2 cellular contexts compared by ENCODE assay signal in the genomic region with DNA sequence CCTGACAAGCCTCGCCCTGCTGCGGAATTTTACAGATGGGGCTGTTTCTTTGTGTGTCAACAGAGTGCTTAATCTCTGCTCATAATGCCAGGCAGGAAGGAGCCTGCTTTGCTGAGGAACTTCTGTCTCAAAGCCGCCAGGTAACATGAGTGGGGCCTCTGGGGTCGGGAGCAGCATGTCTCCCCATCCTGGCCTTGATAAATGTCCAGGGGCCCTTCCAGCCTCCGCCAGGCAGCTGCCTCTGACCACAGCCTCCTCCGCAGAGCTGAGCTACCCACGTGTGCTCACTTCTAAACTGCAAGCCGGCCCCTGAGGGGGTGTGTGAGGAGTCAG.
TF ChIP-seq lines count a peak whose summit lies in the region.

No MANE protein-coding gene starts in this region.

TF ChIP-seq in WTC11, 78 proteins besides CTCF, POLR2A, EP300 and RAD21 (continued from another document):
- TF ChIP-seq, protein P1, sequence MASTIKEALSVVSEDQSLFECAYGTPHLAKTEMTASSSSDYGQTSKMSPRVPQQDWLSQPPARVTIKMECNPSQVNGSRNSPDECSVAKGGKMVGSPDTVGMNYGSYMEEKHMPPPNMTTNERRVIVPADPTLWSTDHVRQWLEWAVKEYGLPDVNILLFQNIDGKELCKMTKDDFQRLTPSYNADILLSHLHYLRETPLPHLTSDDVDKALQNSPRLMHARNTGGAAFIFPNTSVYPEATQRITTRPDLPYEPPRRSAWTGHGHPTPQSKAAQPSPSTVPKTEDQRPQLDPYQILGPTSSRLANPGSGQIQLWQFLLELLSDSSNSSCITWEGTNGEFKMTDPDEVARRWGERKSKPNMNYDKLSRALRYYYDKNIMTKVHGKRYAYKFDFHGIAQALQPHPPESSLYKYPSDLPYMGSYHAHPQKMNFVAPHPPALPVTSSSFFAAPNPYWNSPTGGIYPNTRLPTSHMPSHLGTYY (CRISPR knock-in tag; IDR thresholded peaks at IDR 0.05) = no peak
- TF ChIP-seq TEAD4 (CRISPR knock-in tag; IDR thresholded peaks at IDR 0.05) (no peak), ZNF317 (CRISPR knock-in tag; IDR thresholded peaks at IDR 0.05; ENCODE audit: borderline replicate concordance, low read depth) (no peak), CBFB (CRISPR knock-in tag; IDR thresholded peaks at IDR 0.05; ENCODE audit: low read depth) (no peak), ZNF219 (CRISPR knock-in tag; IDR thresholded peaks at IDR 0.05; ENCODE audit: borderline replicate concordance) (no peak), TP53 (CRISPR knock-in tag; IDR thresholded peaks at IDR 0.05) (no peak)
- TF ChIP-seq, protein P2, sequence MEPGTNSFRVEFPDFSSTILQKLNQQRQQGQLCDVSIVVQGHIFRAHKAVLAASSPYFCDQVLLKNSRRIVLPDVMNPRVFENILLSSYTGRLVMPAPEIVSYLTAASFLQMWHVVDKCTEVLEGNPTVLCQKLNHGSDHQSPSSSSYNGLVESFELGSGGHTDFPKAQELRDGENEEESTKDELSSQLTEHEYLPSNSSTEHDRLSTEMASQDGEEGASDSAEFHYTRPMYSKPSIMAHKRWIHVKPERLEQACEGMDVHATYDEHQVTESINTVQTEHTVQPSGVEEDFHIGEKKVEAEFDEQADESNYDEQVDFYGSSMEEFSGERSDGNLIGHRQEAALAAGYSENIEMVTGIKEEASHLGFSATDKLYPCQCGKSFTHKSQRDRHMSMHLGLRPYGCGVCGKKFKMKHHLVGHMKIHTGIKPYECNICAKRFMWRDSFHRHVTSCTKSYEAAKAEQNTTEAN (CRISPR knock-in tag; IDR thresholded peaks at IDR 0.05) = no peak
- TF ChIP-seq, protein P3, sequence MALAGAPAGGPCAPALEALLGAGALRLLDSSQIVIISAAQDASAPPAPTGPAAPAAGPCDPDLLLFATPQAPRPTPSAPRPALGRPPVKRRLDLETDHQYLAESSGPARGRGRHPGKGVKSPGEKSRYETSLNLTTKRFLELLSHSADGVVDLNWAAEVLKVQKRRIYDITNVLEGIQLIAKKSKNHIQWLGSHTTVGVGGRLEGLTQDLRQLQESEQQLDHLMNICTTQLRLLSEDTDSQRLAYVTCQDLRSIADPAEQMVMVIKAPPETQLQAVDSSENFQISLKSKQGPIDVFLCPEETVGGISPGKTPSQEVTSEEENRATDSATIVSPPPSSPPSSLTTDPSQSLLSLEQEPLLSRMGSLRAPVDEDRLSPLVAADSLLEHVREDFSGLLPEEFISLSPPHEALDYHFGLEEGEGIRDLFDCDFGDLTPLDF (CRISPR knock-in tag; IDR thresholded peaks at IDR 0.05) = no peak

TF ChIP-seq in SK-N-SH treated with all-trans-retinoic acid at 6 μM for 48 hours, 23 proteins besides CTCF, POLR2A, EP300 and RAD21 (continued from another document):
- TF ChIP-seq, protein P4, sequence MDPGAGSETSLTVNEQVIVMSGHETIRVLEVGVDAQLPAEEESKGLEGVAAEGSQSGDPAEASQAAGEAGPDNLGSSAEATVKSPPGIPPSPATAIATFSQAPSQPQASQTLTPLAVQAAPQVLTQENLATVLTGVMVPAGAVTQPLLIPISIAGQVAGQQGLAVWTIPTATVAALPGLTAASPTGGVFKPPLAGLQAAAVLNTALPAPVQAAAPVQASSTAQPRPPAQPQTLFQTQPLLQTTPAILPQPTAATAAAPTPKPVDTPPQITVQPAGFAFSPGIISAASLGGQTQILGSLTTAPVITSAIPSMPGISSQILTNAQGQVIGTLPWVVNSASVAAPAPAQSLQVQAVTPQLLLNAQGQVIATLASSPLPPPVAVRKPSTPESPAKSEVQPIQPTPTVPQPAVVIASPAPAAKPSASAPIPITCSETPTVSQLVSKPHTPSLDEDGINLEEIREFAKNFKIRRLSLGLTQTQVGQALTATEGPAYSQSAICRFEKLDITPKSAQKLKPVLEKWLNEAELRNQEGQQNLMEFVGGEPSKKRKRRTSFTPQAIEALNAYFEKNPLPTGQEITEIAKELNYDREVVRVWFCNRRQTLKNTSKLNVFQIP (CRISPR knock-in tag; IDR thresholded peaks at IDR 0.05; ENCODE audit: borderline replicate concordance, low read depth) = no peak
- TF ChIP-seq, protein P5, sequence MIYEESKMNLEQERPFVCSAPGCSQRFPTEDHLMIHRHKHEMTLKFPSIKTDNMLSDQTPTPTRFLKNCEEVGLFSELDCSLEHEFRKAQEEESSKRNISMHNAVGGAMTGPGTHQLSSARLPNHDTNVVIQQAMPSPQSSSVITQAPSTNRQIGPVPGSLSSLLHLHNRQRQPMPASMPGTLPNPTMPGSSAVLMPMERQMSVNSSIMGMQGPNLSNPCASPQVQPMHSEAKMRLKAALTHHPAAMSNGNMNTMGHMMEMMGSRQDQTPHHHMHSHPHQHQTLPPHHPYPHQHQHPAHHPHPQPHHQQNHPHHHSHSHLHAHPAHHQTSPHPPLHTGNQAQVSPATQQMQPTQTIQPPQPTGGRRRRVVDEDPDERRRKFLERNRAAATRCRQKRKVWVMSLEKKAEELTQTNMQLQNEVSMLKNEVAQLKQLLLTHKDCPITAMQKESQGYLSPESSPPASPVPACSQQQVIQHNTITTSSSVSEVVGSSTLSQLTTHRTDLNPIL (CRISPR knock-in tag; IDR thresholded peaks at IDR 0.05; ENCODE audit: low read depth) = no peak
- TF ChIP-seq GLIS3 (CRISPR knock-in tag; IDR thresholded peaks at IDR 0.05) = no peak
- TF ChIP-seq TCF4 (CRISPR knock-in tag; IDR thresholded peaks at IDR 0.05; ENCODE audit: borderline replicate concordance) = no peak
- no peak for TF ChIP-seq ZFP3 (CRISPR knock-in tag; IDR thresholded peaks at IDR 0.05)
- TF ChIP-seq ZNF70 (CRISPR knock-in tag; IDR thresholded peaks at IDR 0.05) = no peak
- no peak for TF ChIP-seq ARNTL (CRISPR knock-in tag; IDR thresholded peaks at IDR 0.05; ENCODE audit: borderline replicate concordance, low read depth)
- TF ChIP-seq, protein P6, sequence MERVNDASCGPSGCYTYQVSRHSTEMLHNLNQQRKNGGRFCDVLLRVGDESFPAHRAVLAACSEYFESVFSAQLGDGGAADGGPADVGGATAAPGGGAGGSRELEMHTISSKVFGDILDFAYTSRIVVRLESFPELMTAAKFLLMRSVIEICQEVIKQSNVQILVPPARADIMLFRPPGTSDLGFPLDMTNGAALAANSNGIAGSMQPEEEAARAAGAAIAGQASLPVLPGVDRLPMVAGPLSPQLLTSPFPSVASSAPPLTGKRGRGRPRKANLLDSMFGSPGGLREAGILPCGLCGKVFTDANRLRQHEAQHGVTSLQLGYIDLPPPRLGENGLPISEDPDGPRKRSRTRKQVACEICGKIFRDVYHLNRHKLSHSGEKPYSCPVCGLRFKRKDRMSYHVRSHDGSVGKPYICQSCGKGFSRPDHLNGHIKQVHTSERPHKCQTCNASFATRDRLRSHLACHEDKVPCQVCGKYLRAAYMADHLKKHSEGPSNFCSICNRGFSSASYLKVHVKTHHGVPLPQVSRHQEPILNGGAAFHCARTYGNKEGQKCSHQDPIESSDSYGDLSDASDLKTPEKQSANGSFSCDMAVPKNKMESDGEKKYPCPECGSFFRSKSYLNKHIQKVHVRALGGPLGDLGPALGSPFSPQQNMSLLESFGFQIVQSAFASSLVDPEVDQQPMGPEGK (CRISPR knock-in tag; IDR thresholded peaks at IDR 0.05; ENCODE audit: borderline replicate concordance) = no peak
- no peak for TF ChIP-seq PPARA (CRISPR knock-in tag; IDR thresholded peaks at IDR 0.05; ENCODE audit: borderline replicate concordance)
- TF ChIP-seq ZFP30 (CRISPR knock-in tag; IDR thresholded peaks at IDR 0.05) = no peak
- TF ChIP-seq ESRRG (CRISPR knock-in tag; IDR thresholded peaks at IDR 0.05) = no peak
- TF ChIP-seq SNAI2 (CRISPR knock-in tag; IDR thresholded peaks at IDR 0.05) = no peak
